Comparison of ENCODE assay signal across 18 cellular contexts in genomic region chr20:47531468-47531867, GRCh38. TPM values are rescaled to one million over a fixed set of nuclear protein-coding genes. Genes with fewer than 3 reads are reported as not detected.
A peak's percentile ranks its signal among the peaks of the same experiment; 100 is the strongest.
DNase-seq lines count a peak whose midpoint lies in the region; ATAC-seq, FAIRE-seq and TF ChIP-seq lines count a peak whose summit lies in the region.
"Had no signal": no experiment of that assay in that cellular context is flagged by ENCODE, and none has a peak within 500 bp of the region (broad histone marks: within the 10 kb centered on the region; RNA-seq: fewer than 3 reads in every experiment).

No MANE protein-coding gene starts in this region.

- H3K9me3 Mint-ChIP-seq in chondrocyte (ENCODE audit: low read depth) = peaks cover 5% of the 10 kb centered on the region

- no peaks in the 10 kb centered on the region for H3K9me2 ChIP-seq in OCI-LY7 (ENCODE audit: insufficient read depth, low read length)

- CTCF ChIA-PET in OCI-LY7 (lab: Charles Lee; ENCODE audit: unreplicated experiment) = no interaction called here

- no peak overlapping the region for H2AFZ ChIP-seq in OCI-LY7 (ENCODE audit: low read length)

- H3K9me3 ChIP-seq in right cardiac atrium (ENCODE audit: control insufficient read depth, low read length) (no peaks in the 10 kb centered on the region), OCI-LY7 (ENCODE audit: low read length) (peaks cover 8% of the 10 kb centered on the region; the same call in 1 of the 2 replicates), upper lobe of right lung (no peaks in the 10 kb centered on the region)

- in situ Hi-C loops in GM13977 (cut with MboI; ENCODE audit: low pct_unique_long_range_greater_than_20kb, low sequenced_read_pairs, unreplicated experiment) = no loop called here

- FAIRE-seq in RCC 7860 (lab: Jason Lieb, UNC) = no peak
- FAIRE-seq: colon had no signal

- no peak for DNase-seq in right cardiac atrium
- DNase-seq in cardiac septum (ENCODE audit: low spot score) = no peak
- DNase-seq in OCI-LY7 (ENCODE audit: low spot score) = no peak
- DNase-seq in chondrocyte (ENCODE audit: low spot score) = no peak
- DNase-seq in upper lobe of right lung = no peak
- DNase-seq in RCC 7860 (ENCODE audit: low spot score) = no peak
- DNase-seq in GM13977 (ENCODE audit: low spot score) = no peak
- no peak for DNase-seq in AG08395 (ENCODE audit: low spot score)
- DNase-seq: amniotic stem cell; DMS153; NCI-H1092 treated with DMSO at 0.1 percent for 48 hours; NCI-H2171; occipital lobe; SJCRH30; stimulated activated naive CD4-positive, alpha-beta T cell; WERI-Rb-1 had no signal

- H3K27ac ChIP-seq in right cardiac atrium (ENCODE audit: low read length) (no peak overlapping the region), OCI-LY7 (ENCODE audit: low read depth, low read length, poor library complexity, severe bottlenecking) (no peak overlapping the region), upper lobe of right lung (no peak overlapping the region)
- H3K27ac ChIP-seq: gastroesophageal sphincter, SJCRH30, WERI-Rb-1 had no signal

- H3K4me2 ChIP-seq in OCI-LY7 (ENCODE audit: low read length) = 0 out of 2 replicates have a peak overlapping the region, but pooled peaks have one; percentile 1

- peaks cover 74% of the 10 kb centered on the region for H3K36me3 ChIP-seq in OCI-LY7 (ENCODE audit: insufficient read depth, low read length)
- H3K36me3 ChIP-seq in upper lobe of right lung = no peaks in the 10 kb centered on the region
- H3K36me3 ChIP-seq: gastroesophageal sphincter, WERI-Rb-1 had no signal

- no peak overlapping the region for H3K4me3 Mint-ChIP-seq in chondrocyte (ENCODE audit: unreplicated experiment)

- peaks cover under 1% of the 10 kb centered on the region for H3K36me3 Mint-ChIP-seq in chondrocyte (ENCODE audit: low read depth)

- no peaks in the 10 kb centered on the region for H3K27me3 Mint-ChIP-seq in chondrocyte (ENCODE audit: low read depth)

- H3K4me1 Mint-ChIP-seq in chondrocyte (ENCODE audit: low read depth) = peaks cover 23% of the 10 kb centered on the region

- peak overlapping the region; percentile 25 for H3K27ac Mint-ChIP-seq in chondrocyte (ENCODE audit: unreplicated experiment)

- H3K4me3 ChIP-seq in right cardiac atrium (ENCODE audit: low read length) = no peak overlapping the region
- no peak overlapping the region for H3K4me3 ChIP-seq in OCI-LY7 (ENCODE audit: low read depth, low read length, poor library complexity, severe bottlenecking)
- no peak overlapping the region for H3K4me3 ChIP-seq in upper lobe of right lung
- H3K4me3 ChIP-seq: gastroesophageal sphincter, SJCRH30 had no signal

- POLR2A ChIA-PET in OCI-LY7 (lab: Charles Lee) = interaction anchor here (1.5 kb wide), 1 partner anchor 19 kb away, joined by 4 read pairs; no protein-coding TSS in a partner anchor

- peaks cover 12% of the 10 kb centered on the region; the same call in 1 of the 2 replicates for H4K20me1 ChIP-seq in OCI-LY7 (ENCODE audit: insufficient read depth, low read length)

- H3K4me1 ChIP-seq in right cardiac atrium (ENCODE audit: control insufficient read depth, insufficient read depth, low read length) (peaks cover 9% of the 10 kb centered on the region), OCI-LY7 (ENCODE audit: insufficient read depth, low read length, poor library complexity, severe bottlenecking) (peaks cover 56% of the 10 kb centered on the region), upper lobe of right lung (peaks cover 13% of the 10 kb centered on the region)
- H3K4me1 ChIP-seq: SJCRH30 had no signal

- ATAC-seq in right cardiac atrium (peak; percentile 47 to 54), upper lobe of right lung (peak; percentile 87)
- ATAC-seq: gastroesophageal sphincter had no signal

- TF ChIP-seq CTCF in OCI-LY7 (conservative IDR thresholded peaks at IDR 0.05; ENCODE audit: low read length) = no peak
- no peak for TF ChIP-seq CTCF in chondrocyte (IDR thresholded peaks at IDR 0.05)
- TF ChIP-seq CTCF in upper lobe of right lung (IDR thresholded peaks at IDR 0.05) = no peak
- TF ChIP-seq CTCF in GM13977 (IDR thresholded peaks at IDR 0.05; ENCODE audit: extremely low read depth, insufficient read depth, missing control alignments) = no peak

- peaks cover 100% of the 10 kb centered on the region for H3K79me2 ChIP-seq in OCI-LY7 (ENCODE audit: insufficient read depth, low read depth, low read length)

- 74% methylated on average over 1 of the region's 1 CpG for WGBS in right cardiac atrium

- no peaks in the 10 kb centered on the region for H3K27me3 ChIP-seq in right cardiac atrium (ENCODE audit: control insufficient read depth, insufficient read depth)
- no peaks in the 10 kb centered on the region for H3K27me3 ChIP-seq in upper lobe of right lung
- H3K27me3 ChIP-seq: gastroesophageal sphincter, SJCRH30 had no signal

- intact Hi-C loops in right cardiac atrium (cut with DNase I) (no loop called here), cardiac septum (cut with DNase I) (no loop called here), OCI-LY7 (cut with micrococcal nuclease; ENCODE audit: unreplicated experiment) (no loop called here), upper lobe of right lung (cut with DNase I) (no loop called here)

- BruUV-seq in OCI-LY7 (replicated peaks; lab: Mats Ljungman, UMichigan) = no TSS peak

RNA-seq across cellular contexts. Expression of gene NCOA3, which starts 29.8 kb away (rescaled TPM):
- total RNA-seq in right cardiac atrium (10 to 100 TPM; 21.0 to 27.2 (median 22.6) TPM), cardiac septum (18.6 TPM), OCI-LY7 (2022) (75.6 and 86.5 TPM in 2 replicates), chondrocyte (38.1 to 56.0 TPM (median 45.2 TPM) in 3 replicates), upper lobe of right lung (48.8 TPM)
- 6.7 TPM for polyA plus RNA-seq in right cardiac atrium
- 45.4 and 50.5 TPM in 2 replicates for total RNA-seq in OCI-LY7 (2014; rRNA removed; shearing (Covaris generic))
